Comparison of ENCODE assay signal across 22 cellular contexts in genomic region chr13:112608212-112608611, GRCh38.
"Had no signal": no experiment of that assay in that cellular context is flagged by ENCODE, and none has a peak within 500 bp of the region (broad histone marks: within the 10 kb centered on the region; RNA-seq: fewer than 3 reads in every experiment).

No MANE protein-coding gene starts in this region.

- H3K9me3 ChIP-seq: esophagus squamous epithelium, gastrocnemius medialis, heart right ventricle, left lung, lower lobe of right lung had no signal

- H3K36me3 Mint-ChIP-seq: mesothelial cell of epicardium had no signal

- DNase-seq: cortex of kidney; effector CD8-positive, alpha-beta T cell; effector memory CD8-positive, alpha-beta T cell; endodermal cell; erythroblast; esophagus squamous epithelium; foreskin fibroblast; foreskin melanocyte; gastrocnemius medialis; glutamatergic neuron; head of caudate nucleus; heart right ventricle; hippocampal formation; left cardiac atrium; left lung; left ventricle myocardium superior; lower lobe of right lung; mesenchymal stem cell had no signal

- H3K4me3 Mint-ChIP-seq: dendritic cell treated with granulocyte-macrophage colony-stimulating factor and Interleukin-4, amounts not matched to agents 40 ng/mL and 50 ng/mL, for 4 days; effector memory CD8-positive, alpha-beta T cell; endodermal cell; mesothelial cell of epicardium had no signal

- H3K9me3 Mint-ChIP-seq: dendritic cell treated with granulocyte-macrophage colony-stimulating factor and Interleukin-4, amounts not matched to agents 40 ng/mL and 50 ng/mL, for 4 days; effector memory CD8-positive, alpha-beta T cell; endodermal cell; mesothelial cell of epicardium had no signal

- H3K27ac ChIP-seq: epithelial cell of prostate, esophagus squamous epithelium, gastrocnemius medialis, heart right ventricle, left lung, lower lobe of right lung had no signal

- H3K36me3 ChIP-seq: esophagus squamous epithelium, gastrocnemius medialis, heart right ventricle, left lung, lower lobe of right lung had no signal

- H3K4me3 ChIP-seq: esophagus squamous epithelium, gastrocnemius medialis, heart right ventricle, left lung, lower lobe of right lung had no signal

- ATAC-seq: effector memory CD8-positive, alpha-beta T cell; esophagus mucosa; gastrocnemius medialis; heart right ventricle; left cardiac atrium; left lung; left ventricle myocardium superior; lower lobe of right lung had no signal

- H3K27ac Mint-ChIP-seq: dendritic cell treated with granulocyte-macrophage colony-stimulating factor and Interleukin-4, amounts not matched to agents 40 ng/mL and 50 ng/mL, for 4 days; effector memory CD8-positive, alpha-beta T cell; endodermal cell; mesothelial cell of epicardium had no signal

- H3K27me3 ChIP-seq: left lung had no signal
